In the genomic region with DNA sequence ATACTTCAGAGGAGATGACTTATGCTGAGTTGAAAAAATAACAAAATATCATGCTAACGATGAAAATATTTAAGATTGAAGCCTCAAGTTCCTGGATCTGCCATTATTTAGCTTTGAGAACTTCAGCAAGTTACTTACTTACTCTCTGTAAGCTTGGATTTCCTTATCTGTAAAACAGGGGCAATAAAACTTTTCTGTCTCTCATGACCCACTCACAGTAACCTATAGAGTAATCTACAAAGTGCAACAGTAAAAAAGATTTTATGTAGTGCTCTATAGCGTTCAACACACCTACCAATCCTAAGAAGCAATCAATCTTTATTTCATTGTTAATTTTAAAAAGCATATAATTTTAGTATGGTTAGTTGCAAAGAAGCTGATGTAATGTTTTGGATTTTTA, we compare ENCODE assay signal across 22 cellular contexts.
DNase-seq lines count a peak whose midpoint lies in the region; FAIRE-seq and TF ChIP-seq lines count a peak whose summit lies in the region.
"Had no signal": no experiment of that assay in that cellular context is flagged by ENCODE, and none has a peak within 500 bp of the region (broad histone marks: within the 10 kb centered on the region; RNA-seq: fewer than 3 reads in every experiment).

No MANE protein-coding gene starts in this region.

- H3K9me3 ChIP-seq in endodermal cell (ENCODE audit: control insufficient read depth, low read length) (peaks cover 37% of the 10 kb centered on the region), osteoblast (ENCODE audit: low read depth, low read length) (peaks cover 2% of the 10 kb centered on the region), kidney (ENCODE audit: control insufficient read depth in 1 of 2, low read length in 2 of 2) (peaks cover 0 to 9% of the 10 kb centered on the region in 2 donors)
- H3K9me3 ChIP-seq: Caco-2 had no signal

- H3K9ac ChIP-seq in endodermal cell (ENCODE audit: extremely low read depth, low read length, poor library complexity, severe bottlenecking): no peak overlapping the region
- H3K9ac ChIP-seq in mesendoderm (ENCODE audit: low read length): no peak overlapping the region
- no peak overlapping the region for H3K9ac ChIP-seq in kidney (ENCODE audit: low read length in 2 of 2)
- H3K9ac ChIP-seq: BLaER1, GM23248 had no signal

- no peaks in the 10 kb centered on the region for H3K79me1 ChIP-seq in mesendoderm (ENCODE audit: low read length)

- TF ChIP-seq CTCF in endodermal cell (conservative IDR thresholded peaks at IDR 0.05) (no peak), osteoblast (IDR thresholded peaks at IDR 0.05; ENCODE audit: extremely low read depth, low read depth, low read length) (no peak), kidney (IDR thresholded peaks at IDR 0.05; ENCODE audit: borderline replicate concordance, extremely low read depth, insufficient read depth) (no peak)

- H3K23ac ChIP-seq in mesendoderm (ENCODE audit: low read length): no peak overlapping the region

- H3K27ac Mint-ChIP-seq in endodermal cell: no peak overlapping the region
- no peak overlapping the region for H3K27ac Mint-ChIP-seq in activated CD4-positive, alpha-beta T cell treated with anti-CD3 and anti-CD28 coated beads, Interleukin-2, amount 10 ng/mL, durations not matched to agents 7 days and 5 days
- H3K27ac Mint-ChIP-seq: B cell; CD4-positive, CD25-positive, alpha-beta regulatory T cell; CD8-positive, alpha-beta T cell had no signal

- no peak for FAIRE-seq in kidney (lab: Jason Lieb, UNC)
- FAIRE-seq: G401.6, GM12892, H1 had no signal

- POLR2A ChIA-PET in HEK293T (lab: Yijun Ruan, JAX): no interaction called here
- POLR2A ChIA-PET in activated CD4-positive, alpha-beta T cell treated with anti-CD3 and anti-CD28 coated beads, Interleukin-2, amount 10 ng/mL, durations not matched to agents 7 days and 5 days (lab: Charles Lee): no interaction called here

- H3K56ac ChIP-seq in mesendoderm (ENCODE audit: low read length): no peak overlapping the region

- H3K4ac ChIP-seq in mesendoderm (ENCODE audit: low read depth, low read length): no peak overlapping the region

- CTCF ChIA-PET in HEK293T (lab: Yijun Ruan, JAX): no interaction called here
- CTCF ChIA-PET in activated CD4-positive, alpha-beta T cell treated with anti-CD3 and anti-CD28 coated beads, Interleukin-2, amount 10 ng/mL, durations not matched to agents 7 days and 5 days (lab: Charles Lee): no interaction called here

- H3K4me3 Mint-ChIP-seq in endodermal cell: no peak overlapping the region
- no peak overlapping the region for H3K4me3 Mint-ChIP-seq in activated CD4-positive, alpha-beta T cell treated with anti-CD3 and anti-CD28 coated beads, Interleukin-2, amount 10 ng/mL, durations not matched to agents 7 days and 5 days
- H3K4me3 Mint-ChIP-seq: B cell; CD4-positive, CD25-positive, alpha-beta regulatory T cell; CD8-positive, alpha-beta T cell had no signal

- TF ChIP-seq POLR2A in erythroblast (IDR thresholded peaks at IDR 0.05; ENCODE audit: low read length): no peak

- H4K8ac ChIP-seq in mesendoderm (ENCODE audit: low read depth, low read length): no peak overlapping the region

- peak overlapping the region; percentile 57 for H3K4me3 ChIP-seq in endodermal cell (ENCODE audit: low read length)
- no peak overlapping the region for H3K4me3 ChIP-seq in mesendoderm (ENCODE audit: low read length)
- no peak overlapping the region for H3K4me3 ChIP-seq in osteoblast (ENCODE audit: insufficient read depth, low read length)
- H3K4me3 ChIP-seq in kidney (ENCODE audit: low read length in 2 of 2): no peak overlapping the region
- H3K4me3 ChIP-seq: BLaER1, GM23248 had no signal

- no peak overlapping the region for H2BK120ac ChIP-seq in mesendoderm (ENCODE audit: low read depth, low read length)

- no peaks in the 10 kb centered on the region for H3K27me3 Mint-ChIP-seq in endodermal cell (ENCODE audit: insufficient read depth)
- H3K27me3 Mint-ChIP-seq in activated CD4-positive, alpha-beta T cell treated with anti-CD3 and anti-CD28 coated beads, Interleukin-2, amount 10 ng/mL, durations not matched to agents 7 days and 5 days: no peaks in the 10 kb centered on the region
- H3K27me3 Mint-ChIP-seq: B cell; CD4-positive, CD25-positive, alpha-beta regulatory T cell had no signal

- H3K36me3 ChIP-seq in endodermal cell (ENCODE audit: control insufficient read depth, insufficient read depth, low read length) (no peaks in the 10 kb centered on the region), mesendoderm (ENCODE audit: control insufficient read depth, insufficient read depth, low read length) (no peaks in the 10 kb centered on the region), osteoblast (ENCODE audit: insufficient read depth, low read length) (no peaks in the 10 kb centered on the region), kidney (ENCODE audit: control insufficient read depth in 1 of 2, insufficient read depth in 2 of 2, low read length in 2 of 2) (no peaks in the 10 kb centered on the region)
- H3K36me3 ChIP-seq: BLaER1 had no signal

- peaks cover 44% of the 10 kb centered on the region for H3K9me3 Mint-ChIP-seq in endodermal cell
- H3K9me3 Mint-ChIP-seq in activated CD4-positive, alpha-beta T cell treated with anti-CD3 and anti-CD28 coated beads, Interleukin-2, amount 10 ng/mL, durations not matched to agents 7 days and 5 days: peaks cover 3% of the 10 kb centered on the region

- no peak overlapping the region for H2BK5ac ChIP-seq in mesendoderm (ENCODE audit: low read length)

- H3K4me1 Mint-ChIP-seq in endodermal cell: peaks cover 21% of the 10 kb centered on the region
- H3K4me1 Mint-ChIP-seq in activated CD4-positive, alpha-beta T cell treated with anti-CD3 and anti-CD28 coated beads, Interleukin-2, amount 10 ng/mL, durations not matched to agents 7 days and 5 days: no peaks in the 10 kb centered on the region
- H3K4me1 Mint-ChIP-seq: B cell; CD4-positive, CD25-positive, alpha-beta regulatory T cell had no signal

- peaks cover 8% of the 10 kb centered on the region for H3K36me3 Mint-ChIP-seq in endodermal cell (ENCODE audit: low read depth)
- H3K36me3 Mint-ChIP-seq in activated CD4-positive, alpha-beta T cell treated with anti-CD3 and anti-CD28 coated beads, Interleukin-2, amount 10 ng/mL, durations not matched to agents 7 days and 5 days (ENCODE audit: low read depth): no peaks in the 10 kb centered on the region
- H3K36me3 Mint-ChIP-seq: CD4-positive, CD25-positive, alpha-beta regulatory T cell; CD8-positive, alpha-beta T cell had no signal

- no peak overlapping the region for H2AK5ac ChIP-seq in mesendoderm (ENCODE audit: low read length)

- WGBS in endodermal cell (ENCODE audit: insufficient coverage in 1 of 2, insufficient read length in 1 of 2), 2 experiments: 75 to 94% methylated on average over 1 of the region's 2 CpGs
- no CpG with 5 or more reads among the region's 2 CpGs for WGBS in mesendoderm (ENCODE audit: extremely low coverage, insufficient coverage, low lambda C conversion rate)

- H3K18ac ChIP-seq in mesendoderm (ENCODE audit: low read length): no peak overlapping the region

- no peak overlapping the region for H3K4me2 ChIP-seq in mesendoderm (ENCODE audit: low read length)
- no peak overlapping the region for H3K4me2 ChIP-seq in osteoblast (ENCODE audit: insufficient read depth, low read length)
- H3K4me2 ChIP-seq: BLaER1 had no signal

- H3K4me1 ChIP-seq in endodermal cell (ENCODE audit: control insufficient read depth, insufficient read depth, low read length) (peaks cover 15% of the 10 kb centered on the region), mesendoderm (ENCODE audit: control insufficient read depth, low read depth, low read length) (no peaks in the 10 kb centered on the region), osteoblast (ENCODE audit: insufficient read depth, low read length) (no peaks in the 10 kb centered on the region), kidney (ENCODE audit: control insufficient read depth in 1 of 2, insufficient read depth in 1 of 2, low read depth in 1 of 2, low read length in 2 of 2) (no peaks in the 10 kb centered on the region)
- H3K4me1 ChIP-seq: BLaER1, Caco-2 had no signal

- H3K27me3 ChIP-seq in endodermal cell (ENCODE audit: control insufficient read depth, insufficient read depth, low read length, poor library complexity, severe bottlenecking): no peaks in the 10 kb centered on the region
- no peaks in the 10 kb centered on the region for H3K27me3 ChIP-seq in mesendoderm (ENCODE audit: insufficient read depth, low read length, poor library complexity)
- no peaks in the 10 kb centered on the region for H3K27me3 ChIP-seq in osteoblast (ENCODE audit: insufficient read depth, low read length)
- H3K27me3 ChIP-seq: BLaER1 had no signal

- intact Hi-C loops in kidney (cut with DNase I): no loop called here

- no peak overlapping the region for H2BK15ac ChIP-seq in mesendoderm (replicated peaks; ENCODE audit: low read depth)

- H3K79me2 ChIP-seq in mesendoderm (ENCODE audit: control insufficient read depth, insufficient read depth, low read length) (no peaks in the 10 kb centered on the region), osteoblast (ENCODE audit: insufficient read depth, low read length) (no peaks in the 10 kb centered on the region)

- no peak overlapping the region for H4K5ac ChIP-seq in mesendoderm (ENCODE audit: low read length)

- no peaks in the 10 kb centered on the region for H4K20me1 ChIP-seq in osteoblast (ENCODE audit: insufficient read depth, low read length)
- H4K20me1 ChIP-seq: BLaER1 had no signal

- H2AFZ ChIP-seq in osteoblast (ENCODE audit: low read length): peak overlapping the region; percentile 64
- H2AFZ ChIP-seq: GM23248 had no signal

- H3K27ac ChIP-seq in endodermal cell (ENCODE audit: low read depth, low read length): no peak overlapping the region
- no peak overlapping the region for H3K27ac ChIP-seq in mesendoderm (ENCODE audit: low read depth, low read length)
- no peak overlapping the region for H3K27ac ChIP-seq in osteoblast (ENCODE audit: low read depth, low read length)
- H3K27ac ChIP-seq in kidney (ENCODE audit: low read depth in 2 of 2, low read length in 2 of 2): no peak overlapping the region
- H3K27ac ChIP-seq: 22Rv1, BLaER1, C4-2B, GM23248 had no signal

- DNase-seq in HEK293T (ENCODE audit: extremely low spot score): peak; percentile 6
- DNase-seq in endodermal cell: no peak
- peak; percentile 13 for DNase-seq in mesendoderm
- DNase-seq in osteoblast (ENCODE audit: insufficient read length, low spot score, missing footprints): peak; percentile 65
- no peak for DNase-seq in erythroblast (lab: John Stamatoyannopoulos, UW)
- DNase-seq in kidney: no peak
- DNase-seq in activated CD4-positive, alpha-beta T cell treated with anti-CD3 and anti-CD28 coated beads, Interleukin-2, amount 10 ng/mL, durations not matched to agents 7 days and 5 days: no peak
- DNase-seq: Caco-2; CD4-positive, CD25-positive, alpha-beta regulatory T cell; CD8-positive, alpha-beta T cell; DMS153; DND-41; GM23248; H7; HCEC 1CT had no signal

Comparison
In these comparisons a context has a peak if more than half of its experiments do, and no peak if none do; other contexts are left out.
1. DNase-seq: peak in HEK293T (single experiment), mesendoderm (single experiment) and osteoblast (single experiment); none in endodermal cell (single experiment), erythroblast (0 of 2), kidney (single experiment) and activated CD4-positive, alpha-beta T cell treated with anti-CD3 and anti-CD28 coated beads, Interleukin-2, amount 10 ng/mL, durations not matched to agents 7 days and 5 days (single experiment).